In the genomic region with DNA sequence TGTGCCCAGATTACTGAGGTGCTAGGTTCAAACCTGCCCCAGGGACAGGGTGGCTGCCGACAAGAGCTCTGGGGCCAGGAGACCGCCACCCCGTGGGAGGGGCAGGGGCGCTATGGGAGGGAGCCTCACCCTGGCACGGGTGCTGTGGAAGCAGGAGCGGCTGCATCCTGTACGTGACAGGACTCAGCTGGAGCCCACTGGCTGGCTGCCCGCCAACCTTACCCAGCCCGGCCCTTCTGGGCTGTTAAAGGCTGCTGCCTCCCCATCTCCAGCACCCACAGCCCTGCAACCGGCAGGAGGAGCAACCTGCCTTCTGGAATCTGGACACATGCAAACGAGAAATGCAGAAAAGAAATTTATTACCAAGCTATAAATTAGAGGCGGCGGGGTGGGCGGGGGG, we compare ENCODE assay signal across 1 cellular context.
TF ChIP-seq lines count a peak whose summit lies in the region.

No MANE protein-coding gene starts in this region.

TF ChIP-seq in endothelial cell of umbilical vein, 7 proteins besides CTCF, POLR2A, EP300 and RAD21:
- no peak for TF ChIP-seq MYC (IDR thresholded peaks at IDR 0.05; ENCODE audit: low read depth, low read length)
- no peak for TF ChIP-seq GATA2 (IDR thresholded peaks at IDR 0.05; ENCODE audit: insufficient read depth, insufficient read length, low read depth, low read length)
- peak; percentile 29 for TF ChIP-seq POLR2AphosphoS5 (IDR thresholded peaks at IDR 0.05; ENCODE audit: insufficient read depth, low read depth, low read length)
- TF ChIP-seq FOS (IDR thresholded peaks at IDR 0.05; ENCODE audit: borderline replicate concordance, insufficient read depth, low read length), result no peak
- no peak for TF ChIP-seq EZH2 (IDR thresholded peaks at IDR 0.05; ENCODE audit: borderline replicate concordance, low read depth, low read length, severe bottlenecking)
- TF ChIP-seq, protein P1, sequence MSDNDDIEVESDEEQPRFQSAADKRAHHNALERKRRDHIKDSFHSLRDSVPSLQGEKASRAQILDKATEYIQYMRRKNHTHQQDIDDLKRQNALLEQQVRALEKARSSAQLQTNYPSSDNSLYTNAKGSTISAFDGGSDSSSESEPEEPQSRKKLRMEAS (IDR thresholded peaks at IDR 0.05; ENCODE audit: insufficient read depth, insufficient read length), result no peak
